Comparison of ENCODE assay signal across 1 cellular context in genomic region chr22:49960159-49960966, GRCh38.
A peak's percentile ranks its signal among the peaks of the same experiment; 100 is the strongest.
TF ChIP-seq lines count a peak whose summit lies in the region.

Gene PIM3, plus strand, starts transcription at chr22:49960772. Its CDS starts 176 bp downstream, at chr22:49960948.

TF ChIP-seq in K562, 482 proteins besides CTCF, POLR2A, EP300 and RAD21 (continued from another document and continues in another):
- TF ChIP-seq ASH1L (IDR thresholded peaks at IDR 0.05; ENCODE audit: borderline replicate concordance, low read depth, partially characterized antibody) = no peak
- TF ChIP-seq POU5F1 (IDR thresholded peaks at IDR 0.05; ENCODE audit: borderline replicate concordance, low read depth, low read length, partially characterized antibody) = no peak
- no peak for TF ChIP-seq FOXK2 (conservative IDR thresholded peaks at IDR 0.05 in 1 of 2, IDR thresholded peaks at IDR 0.05 in 1 of 2; ENCODE audit: low read depth in 2 of 2)
- TF ChIP-seq ELK1 (CRISPR knock-in tag; IDR thresholded peaks at IDR 0.05) = no peak
- no peak for TF ChIP-seq FOXA1 (IDR thresholded peaks at IDR 0.05; ENCODE audit: borderline replicate concordance)
- TF ChIP-seq CHD4 (IDR thresholded peaks at IDR 0.05; ENCODE audit: insufficient read depth, insufficient replicate concordance, low read depth, low read length, poor library complexity, severe bottlenecking) = no peak
- no peak for TF ChIP-seq TAF15 (IDR thresholded peaks at IDR 0.05; ENCODE audit: low read depth, low read length)
- no peak for TF ChIP-seq MIER1 (IDR thresholded peaks at IDR 0.05; ENCODE audit: low read depth)
- no peak for TF ChIP-seq ZNF263 (CRISPR knock-in tag; IDR thresholded peaks at IDR 0.05; ENCODE audit: borderline replicate concordance)
- no peak; a peak in 1 of 4 replicates for TF ChIP-seq RCOR1 (IDR thresholded peaks at IDR 0.05; ENCODE audit: borderline replicate concordance in 1 of 2, low read depth in 2 of 2, low read length in 2 of 2)
- no peak for TF ChIP-seq ZNF324 (CRISPR knock-in tag; IDR thresholded peaks at IDR 0.05)
- TF ChIP-seq BHLHE40 (IDR thresholded peaks at IDR 0.05; ENCODE audit: low read length) = peak; percentile 77
- TF ChIP-seq PTRF (tag; IDR thresholded peaks at IDR 0.05) = no peak
- TF ChIP-seq ZHX1 (conservative IDR thresholded peaks at IDR 0.05; ENCODE audit: low read length) = no peak
- no peak for TF ChIP-seq DIDO1 (tag; IDR thresholded peaks at IDR 0.05; ENCODE audit: low read depth)
- no peak for TF ChIP-seq RFX5 (IDR thresholded peaks at IDR 0.05; ENCODE audit: low read depth, low read length)
- no peak for TF ChIP-seq MCM2 (IDR thresholded peaks at IDR 0.05; ENCODE audit: low read depth)
- no peak for TF ChIP-seq HNRNPLL (IDR thresholded peaks at IDR 0.05; ENCODE audit: low read depth, low read length, poor library complexity, severe bottlenecking)
- TF ChIP-seq ARID2 (IDR thresholded peaks at IDR 0.05) = no peak
- TF ChIP-seq ZNF668 (CRISPR knock-in tag; IDR thresholded peaks at IDR 0.05) = no peak
- TF ChIP-seq, protein P1, sequence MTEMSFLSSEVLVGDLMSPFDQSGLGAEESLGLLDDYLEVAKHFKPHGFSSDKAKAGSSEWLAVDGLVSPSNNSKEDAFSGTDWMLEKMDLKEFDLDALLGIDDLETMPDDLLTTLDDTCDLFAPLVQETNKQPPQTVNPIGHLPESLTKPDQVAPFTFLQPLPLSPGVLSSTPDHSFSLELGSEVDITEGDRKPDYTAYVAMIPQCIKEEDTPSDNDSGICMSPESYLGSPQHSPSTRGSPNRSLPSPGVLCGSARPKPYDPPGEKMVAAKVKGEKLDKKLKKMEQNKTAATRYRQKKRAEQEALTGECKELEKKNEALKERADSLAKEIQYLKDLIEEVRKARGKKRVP (CRISPR knock-in tag; IDR thresholded peaks at IDR 0.05) = no peak
- TF ChIP-seq, protein P2, sequence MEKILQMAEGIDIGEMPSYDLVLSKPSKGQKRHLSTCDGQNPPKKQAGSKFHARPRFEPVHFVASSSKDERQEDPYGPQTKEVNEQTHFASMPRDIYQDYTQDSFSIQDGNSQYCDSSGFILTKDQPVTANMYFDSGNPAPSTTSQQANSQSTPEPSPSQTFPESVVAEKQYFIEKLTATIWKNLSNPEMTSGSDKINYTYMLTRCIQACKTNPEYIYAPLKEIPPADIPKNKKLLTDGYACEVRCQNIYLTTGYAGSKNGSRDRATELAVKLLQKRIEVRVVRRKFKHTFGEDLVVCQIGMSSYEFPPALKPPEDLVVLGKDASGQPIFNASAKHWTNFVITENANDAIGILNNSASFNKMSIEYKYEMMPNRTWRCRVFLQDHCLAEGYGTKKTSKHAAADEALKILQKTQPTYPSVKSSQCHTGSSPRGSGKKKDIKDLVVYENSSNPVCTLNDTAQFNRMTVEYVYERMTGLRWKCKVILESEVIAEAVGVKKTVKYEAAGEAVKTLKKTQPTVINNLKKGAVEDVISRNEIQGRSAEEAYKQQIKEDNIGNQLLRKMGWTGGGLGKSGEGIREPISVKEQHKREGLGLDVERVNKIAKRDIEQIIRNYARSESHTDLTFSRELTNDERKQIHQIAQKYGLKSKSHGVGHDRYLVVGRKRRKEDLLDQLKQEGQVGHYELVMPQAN (IDR thresholded peaks at IDR 0.05; ENCODE audit: borderline replicate concordance) = no peak
- no peak for TF ChIP-seq TCF3 (CRISPR knock-in tag; IDR thresholded peaks at IDR 0.05)
- TF ChIP-seq, protein P3, sequence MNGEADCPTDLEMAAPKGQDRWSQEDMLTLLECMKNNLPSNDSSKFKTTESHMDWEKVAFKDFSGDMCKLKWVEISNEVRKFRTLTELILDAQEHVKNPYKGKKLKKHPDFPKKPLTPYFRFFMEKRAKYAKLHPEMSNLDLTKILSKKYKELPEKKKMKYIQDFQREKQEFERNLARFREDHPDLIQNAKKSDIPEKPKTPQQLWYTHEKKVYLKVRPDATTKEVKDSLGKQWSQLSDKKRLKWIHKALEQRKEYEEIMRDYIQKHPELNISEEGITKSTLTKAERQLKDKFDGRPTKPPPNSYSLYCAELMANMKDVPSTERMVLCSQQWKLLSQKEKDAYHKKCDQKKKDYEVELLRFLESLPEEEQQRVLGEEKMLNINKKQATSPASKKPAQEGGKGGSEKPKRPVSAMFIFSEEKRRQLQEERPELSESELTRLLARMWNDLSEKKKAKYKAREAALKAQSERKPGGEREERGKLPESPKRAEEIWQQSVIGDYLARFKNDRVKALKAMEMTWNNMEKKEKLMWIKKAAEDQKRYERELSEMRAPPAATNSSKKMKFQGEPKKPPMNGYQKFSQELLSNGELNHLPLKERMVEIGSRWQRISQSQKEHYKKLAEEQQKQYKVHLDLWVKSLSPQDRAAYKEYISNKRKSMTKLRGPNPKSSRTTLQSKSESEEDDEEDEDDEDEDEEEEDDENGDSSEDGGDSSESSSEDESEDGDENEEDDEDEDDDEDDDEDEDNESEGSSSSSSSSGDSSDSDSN (IDR thresholded peaks at IDR 0.05; ENCODE audit: borderline replicate concordance in 1 of 2, low read depth in 2 of 2, low read length in 2 of 2) = peak; percentile 14 to 31; a peak in 1 of 4 replicates
- no peak for TF ChIP-seq ZNF696 (CRISPR knock-in tag; conservative IDR thresholded peaks at IDR 0.05)
- TF ChIP-seq ZNF384 (IDR thresholded peaks at IDR 0.05; ENCODE audit: low read depth, low read length) = no peak
- TF ChIP-seq SAFB (IDR thresholded peaks at IDR 0.05; ENCODE audit: borderline replicate concordance, low read depth, low read length) = 0 out of 2 replicates have a peak, but pooled peaks have one; percentile 44
- TF ChIP-seq HOMEZ (CRISPR knock-in tag; IDR thresholded peaks at IDR 0.05) = no peak
- TF ChIP-seq, protein P4, sequence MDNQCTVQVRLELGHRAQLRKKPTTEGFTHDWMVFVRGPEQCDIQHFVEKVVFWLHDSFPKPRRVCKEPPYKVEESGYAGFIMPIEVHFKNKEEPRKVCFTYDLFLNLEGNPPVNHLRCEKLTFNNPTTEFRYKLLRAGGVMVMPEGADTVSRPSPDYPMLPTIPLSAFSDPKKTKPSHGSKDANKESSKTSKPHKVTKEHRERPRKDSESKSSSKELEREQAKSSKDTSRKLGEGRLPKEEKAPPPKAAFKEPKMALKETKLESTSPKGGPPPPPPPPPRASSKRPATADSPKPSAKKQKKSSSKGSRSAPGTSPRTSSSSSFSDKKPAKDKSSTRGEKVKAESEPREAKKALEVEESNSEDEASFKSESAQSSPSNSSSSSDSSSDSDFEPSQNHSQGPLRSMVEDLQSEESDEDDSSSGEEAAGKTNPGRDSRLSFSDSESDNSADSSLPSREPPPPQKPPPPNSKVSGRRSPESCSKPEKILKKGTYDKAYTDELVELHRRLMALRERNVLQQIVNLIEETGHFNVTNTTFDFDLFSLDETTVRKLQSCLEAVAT (IDR thresholded peaks at IDR 0.05) = no peak
- TF ChIP-seq SMARCA5 (IDR thresholded peaks at IDR 0.05) = no peak
- TF ChIP-seq TCFL5 (CRISPR knock-in tag; conservative IDR thresholded peaks at IDR 0.05) = no peak
- no peak for TF ChIP-seq MAFG (tag; conservative IDR thresholded peaks at IDR 0.05)
- TF ChIP-seq ZNF395 (CRISPR knock-in tag; IDR thresholded peaks at IDR 0.05) = no peak
- no peak for TF ChIP-seq CGGBP1 (CRISPR knock-in tag; IDR thresholded peaks at IDR 0.05)
- no peak for TF ChIP-seq RUNX1 (IDR thresholded peaks at IDR 0.05; ENCODE audit: low read depth)
- no peak for TF ChIP-seq KLF1 (tag; IDR thresholded peaks at IDR 0.05)
- TF ChIP-seq KDM5B (IDR thresholded peaks at IDR 0.05; ENCODE audit: insufficient replicate concordance, low read depth, low read length) = peak; percentile 66
- no peak for TF ChIP-seq ZNF217 (CRISPR knock-in tag; IDR thresholded peaks at IDR 0.05)
- TF ChIP-seq BRCA1 (IDR thresholded peaks at IDR 0.05) = no peak
- TF ChIP-seq BRCA1 (CRISPR knock-in tag; IDR thresholded peaks at IDR 0.05) = no peak
- no peak for TF ChIP-seq ZNF280B (CRISPR knock-in tag; IDR thresholded peaks at IDR 0.05)
- no peak for TF ChIP-seq ETV6 (IDR thresholded peaks at IDR 0.05; ENCODE audit: borderline replicate concordance in 1 of 2, low read depth in 2 of 2, low read length in 1 of 2)
- TF ChIP-seq ETV6 (CRISPR knock-in tag; IDR thresholded peaks at IDR 0.05; ENCODE audit: borderline replicate concordance) = no peak
- TF ChIP-seq ZNF3 (CRISPR knock-in tag; IDR thresholded peaks at IDR 0.05) = no peak
- TF ChIP-seq ZNF280A (IDR thresholded peaks at IDR 0.05; ENCODE audit: low read depth, partially characterized antibody) = no peak
- no peak for TF ChIP-seq ZNF165 (CRISPR knock-in tag; IDR thresholded peaks at IDR 0.05; ENCODE audit: borderline replicate concordance)
- no peak for TF ChIP-seq YBX1 (IDR thresholded peaks at IDR 0.05)
